ENCODE assay signal across 1 cellular context in genomic region chr17:80263253-80264047, GRCh38.
TF ChIP-seq lines count a peak whose summit lies in the region.

No MANE protein-coding gene starts in this region.

TF ChIP-seq in HepG2, 621 proteins besides CTCF, POLR2A, EP300 and RAD21 (continued from another document and continues in another):
- TF ChIP-seq ZBTB10 (CRISPR knock-in tag; IDR thresholded peaks at IDR 0.05; ENCODE audit: borderline replicate concordance) = no peak; the same call in 1 of the 2 replicates
- no peak for TF ChIP-seq JDP2 (CRISPR knock-in tag; IDR thresholded peaks at IDR 0.05; ENCODE audit: borderline replicate concordance)
- TF ChIP-seq ZNF503 (CRISPR knock-in tag; IDR thresholded peaks at IDR 0.05) = no peak
- no peak for TF ChIP-seq BRCA1 (CRISPR knock-in tag; IDR thresholded peaks at IDR 0.05)
- no peak for TF ChIP-seq SRSF4 (IDR thresholded peaks at IDR 0.05; ENCODE audit: low read depth, low read length, poor library complexity, severe bottlenecking)
- TF ChIP-seq ZNF543 (CRISPR knock-in tag; IDR thresholded peaks at IDR 0.05) = no peak
- no peak; the same call in 1 of the 2 replicates for TF ChIP-seq ZFP41 (CRISPR knock-in tag; IDR thresholded peaks at IDR 0.05; ENCODE audit: borderline replicate concordance)
- 0 out of 2 replicates have a peak, but pooled peaks have one; percentile 54 for TF ChIP-seq MATR3 (CRISPR knock-in tag; IDR thresholded peaks at IDR 0.05)
- peak; percentile 99 for TF ChIP-seq USF2 (IDR thresholded peaks at IDR 0.05; ENCODE audit: low read depth, low read length)
- peak; percentile 97; the same call in 1 of the 2 replicates for TF ChIP-seq USF2 (CRISPR knock-in tag; IDR thresholded peaks at IDR 0.05; ENCODE audit: borderline replicate concordance)
- TF ChIP-seq ZNF577 (CRISPR knock-in tag; IDR thresholded peaks at IDR 0.05; ENCODE audit: borderline replicate concordance, low read depth) = no peak
- no peak for TF ChIP-seq ZSCAN12 (CRISPR knock-in tag; IDR thresholded peaks at IDR 0.05)
- TF ChIP-seq KLF16 (CRISPR knock-in tag; IDR thresholded peaks at IDR 0.05) = peak in 1 of 2 experiments; percentile 66; a peak in 2 of 4 replicates
- no peak for TF ChIP-seq SETDB1 (CRISPR knock-in tag; IDR thresholded peaks at IDR 0.05; ENCODE audit: borderline replicate concordance)
- TF ChIP-seq FOXA1 (IDR thresholded peaks at IDR 0.05) = no peak
- peak; percentile 17; the same call in 1 of the 2 replicates for TF ChIP-seq FOXA1 (CRISPR knock-in tag; IDR thresholded peaks at IDR 0.05)
- peak; percentile 80 for TF ChIP-seq GATAD2A (CRISPR knock-in tag; IDR thresholded peaks at IDR 0.05)
- no peak for TF ChIP-seq ZBTB33 (CRISPR knock-in tag; IDR thresholded peaks at IDR 0.05)
- no peak for TF ChIP-seq ZNF460 (CRISPR knock-in tag; IDR thresholded peaks at IDR 0.05; ENCODE audit: borderline replicate concordance)
- no peak for TF ChIP-seq BATF2 (CRISPR knock-in tag; IDR thresholded peaks at IDR 0.05)
- TF ChIP-seq ATAD3A (CRISPR knock-in tag; IDR thresholded peaks at IDR 0.05) = no peak
- TF ChIP-seq DR1 (CRISPR knock-in tag; IDR thresholded peaks at IDR 0.05) = peak; percentile 98
- TF ChIP-seq SOX13 (IDR thresholded peaks at IDR 0.05) = no peak
- peak in 1 of 2 experiments; percentile 55; a peak in 2 of 4 replicates for TF ChIP-seq SOX13 (CRISPR knock-in tag; conservative IDR thresholded peaks at IDR 0.05 in 1 of 2, IDR thresholded peaks at IDR 0.05 in 1 of 2)
- TF ChIP-seq ZFP36L2 (CRISPR knock-in tag; IDR thresholded peaks at IDR 0.05) = no peak
- no peak for TF ChIP-seq ZNF367 (CRISPR knock-in tag; IDR thresholded peaks at IDR 0.05; ENCODE audit: borderline replicate concordance)
- no peak for TF ChIP-seq PTBP1 (IDR thresholded peaks at IDR 0.05; ENCODE audit: low read depth, low read length, poor library complexity, severe bottlenecking)
- TF ChIP-seq ZNF784 (CRISPR knock-in tag; IDR thresholded peaks at IDR 0.05; ENCODE audit: borderline replicate concordance) = 0 out of 2 replicates have a peak, but pooled peaks have one; percentile 89
- TF ChIP-seq ZNF484 (CRISPR knock-in tag; IDR thresholded peaks at IDR 0.05; ENCODE audit: borderline replicate concordance, low read depth) = no peak
- TF ChIP-seq ZNF800 (CRISPR knock-in tag; IDR thresholded peaks at IDR 0.05) = no peak
- TF ChIP-seq MTF1 (CRISPR knock-in tag; IDR thresholded peaks at IDR 0.05) = no peak
- TF ChIP-seq PAWR (CRISPR knock-in tag; IDR thresholded peaks at IDR 0.05; ENCODE audit: borderline replicate concordance) = no peak
- TF ChIP-seq ZNF614 (CRISPR knock-in tag; IDR thresholded peaks at IDR 0.05; ENCODE audit: borderline replicate concordance) = peak; percentile 71
- peak; percentile 40; the same call in 1 of the 2 replicates for TF ChIP-seq ZNF232 (CRISPR knock-in tag; IDR thresholded peaks at IDR 0.05; ENCODE audit: borderline replicate concordance)
- no peak for TF ChIP-seq ZSCAN22 (CRISPR knock-in tag; IDR thresholded peaks at IDR 0.05)
- TF ChIP-seq ZNF619 (CRISPR knock-in tag; IDR thresholded peaks at IDR 0.05) = 0 out of 2 replicates have a peak, but pooled peaks have one; percentile 41
- TF ChIP-seq MED8 (CRISPR knock-in tag; IDR thresholded peaks at IDR 0.05; ENCODE audit: insufficient replicate concordance) = no peak
- TF ChIP-seq HMGA1 (CRISPR knock-in tag; conservative IDR thresholded peaks at IDR 0.05) = no peak
- 0 out of 2 replicates have a peak, but pooled peaks have one; percentile 52 for TF ChIP-seq DMAP1 (CRISPR knock-in tag; IDR thresholded peaks at IDR 0.05)
- TF ChIP-seq ZFP1 (CRISPR knock-in tag; IDR thresholded peaks at IDR 0.05) = peak; percentile 88
- TF ChIP-seq ZNF772 (CRISPR knock-in tag; IDR thresholded peaks at IDR 0.05) = 0 out of 2 replicates have a peak, but pooled peaks have one; percentile 13
- TF ChIP-seq PCBP2 (optimal IDR thresholded peaks at IDR 0.05; ENCODE audit: low read depth, low read length, poor library complexity, severe bottlenecking) = no peak
- no peak for TF ChIP-seq FOXO4 (CRISPR knock-in tag; conservative IDR thresholded peaks at IDR 0.05)
- no peak for TF ChIP-seq MIER2 (CRISPR knock-in tag; IDR thresholded peaks at IDR 0.05)
- no peak for TF ChIP-seq HBP1 (CRISPR knock-in tag; IDR thresholded peaks at IDR 0.05; ENCODE audit: low read depth)
- TF ChIP-seq NR2F2 (IDR thresholded peaks at IDR 0.05; ENCODE audit: borderline replicate concordance, low read depth) = no peak
- peak; percentile 88 for TF ChIP-seq THAP7 (CRISPR knock-in tag; IDR thresholded peaks at IDR 0.05)
- TF ChIP-seq ATF5 (CRISPR knock-in tag; IDR thresholded peaks at IDR 0.05; ENCODE audit: low read depth) = no peak
- peak; percentile 83 for TF ChIP-seq REPIN1 (CRISPR knock-in tag; IDR thresholded peaks at IDR 0.05; ENCODE audit: borderline replicate concordance, low read depth)
- TF ChIP-seq PHF8 (CRISPR knock-in tag; IDR thresholded peaks at IDR 0.05) = peak; percentile 83
- TF ChIP-seq ZNF446 (CRISPR knock-in tag; IDR thresholded peaks at IDR 0.05) = 0 out of 2 replicates have a peak, but pooled peaks have one; percentile 40
